ENCODE assay signal across 1 cellular context in genomic region chr9:95771556-95772280, GRCh38.
TF ChIP-seq lines count a peak whose summit lies in the region.

No MANE protein-coding gene starts in this region.

TF ChIP-seq in HepG2, 621 proteins besides CTCF, POLR2A, EP300 and RAD21 (continued from another document and continues in another):
- peak; percentile 85 for TF ChIP-seq ARID5B (CRISPR knock-in tag; IDR thresholded peaks at IDR 0.05)
- peak; percentile 58; the same call in 1 of the 2 replicates for TF ChIP-seq DMAP1 (CRISPR knock-in tag; IDR thresholded peaks at IDR 0.05)
- TF ChIP-seq POLR2AphosphoS2 (IDR thresholded peaks at IDR 0.05; ENCODE audit: low read depth, low read length) = no peak
- no peak for TF ChIP-seq ZNF282 (IDR thresholded peaks at IDR 0.05; ENCODE audit: partially characterized antibody)
- no peak for TF ChIP-seq DNMT1 (CRISPR knock-in tag; IDR thresholded peaks at IDR 0.05)
- no peak; the same call in 1 of the 2 replicates for TF ChIP-seq NKX3-1 (CRISPR knock-in tag; IDR thresholded peaks at IDR 0.05)
- TF ChIP-seq THAP11 (CRISPR knock-in tag; IDR thresholded peaks at IDR 0.05) = peak; percentile 62; the same call in 1 of the 2 replicates
- TF ChIP-seq MED13 (CRISPR knock-in tag; IDR thresholded peaks at IDR 0.05) = no peak
- TF ChIP-seq ZBTB7B (CRISPR knock-in tag; IDR thresholded peaks at IDR 0.05) = peak; percentile 41; the same call in 1 of the 2 replicates
- no peak for TF ChIP-seq LCORL (IDR thresholded peaks at IDR 0.05)
- TF ChIP-seq LCORL (CRISPR knock-in tag; IDR thresholded peaks at IDR 0.05) = no peak; the same call in 1 of the 2 replicates
- TF ChIP-seq JUNB (CRISPR knock-in tag; IDR thresholded peaks at IDR 0.05; ENCODE audit: borderline replicate concordance) = peak; percentile 11; the same call in 1 of the 2 replicates
- no peak for TF ChIP-seq MYC (CRISPR knock-in tag; IDR thresholded peaks at IDR 0.05; ENCODE audit: borderline replicate concordance)
- TF ChIP-seq, protein P1, sequence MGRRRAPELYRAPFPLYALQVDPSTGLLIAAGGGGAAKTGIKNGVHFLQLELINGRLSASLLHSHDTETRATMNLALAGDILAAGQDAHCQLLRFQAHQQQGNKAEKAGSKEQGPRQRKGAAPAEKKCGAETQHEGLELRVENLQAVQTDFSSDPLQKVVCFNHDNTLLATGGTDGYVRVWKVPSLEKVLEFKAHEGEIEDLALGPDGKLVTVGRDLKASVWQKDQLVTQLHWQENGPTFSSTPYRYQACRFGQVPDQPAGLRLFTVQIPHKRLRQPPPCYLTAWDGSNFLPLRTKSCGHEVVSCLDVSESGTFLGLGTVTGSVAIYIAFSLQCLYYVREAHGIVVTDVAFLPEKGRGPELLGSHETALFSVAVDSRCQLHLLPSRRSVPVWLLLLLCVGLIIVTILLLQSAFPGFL (CRISPR knock-in tag; IDR thresholded peaks at IDR 0.05) = no peak
- TF ChIP-seq ZNF512B (CRISPR knock-in tag; IDR thresholded peaks at IDR 0.05; ENCODE audit: borderline replicate concordance) = 0 out of 2 replicates have a peak, but pooled peaks have one; percentile 47
- TF ChIP-seq HDAC2 (CRISPR knock-in tag; IDR thresholded peaks at IDR 0.05) = peak; percentile 78; the same call in 1 of the 2 replicates
- TF ChIP-seq HOMEZ (CRISPR knock-in tag; IDR thresholded peaks at IDR 0.05; ENCODE audit: low read depth) = 0 out of 2 replicates have a peak, but pooled peaks have one; percentile 24
- TF ChIP-seq ZNF12 (CRISPR knock-in tag; IDR thresholded peaks at IDR 0.05) = peak; percentile 50
- TF ChIP-seq FOXP4 (CRISPR knock-in tag; IDR thresholded peaks at IDR 0.05) = peak; percentile 62
- peak; percentile 85 for TF ChIP-seq GFI1 (CRISPR knock-in tag; IDR thresholded peaks at IDR 0.05; ENCODE audit: borderline replicate concordance)
- TF ChIP-seq STAT6 (CRISPR knock-in tag; IDR thresholded peaks at IDR 0.05; ENCODE audit: borderline replicate concordance) = no peak
- TF ChIP-seq ZNF660 (CRISPR knock-in tag; IDR thresholded peaks at IDR 0.05; ENCODE audit: borderline replicate concordance, low read depth) = no peak
- TF ChIP-seq HNRNPH1 (optimal IDR thresholded peaks at IDR 0.05; ENCODE audit: low read depth, low read length) = peak; percentile 10
- no peak for TF ChIP-seq ZNF460 (CRISPR knock-in tag; IDR thresholded peaks at IDR 0.05; ENCODE audit: borderline replicate concordance)
- no peak for TF ChIP-seq ZSCAN29 (CRISPR knock-in tag; conservative IDR thresholded peaks at IDR 0.05)
- peak; percentile 35; the same call in 1 of the 2 replicates for TF ChIP-seq SAP130 (CRISPR knock-in tag; IDR thresholded peaks at IDR 0.05; ENCODE audit: low read depth)
- no peak for TF ChIP-seq KDM5A (IDR thresholded peaks at IDR 0.05; ENCODE audit: borderline replicate concordance, low read length)
- no peak for TF ChIP-seq FOXP1 (IDR thresholded peaks at IDR 0.05)
- peak; percentile 24; the same call in 1 of the 2 replicates for TF ChIP-seq FOXP1 (CRISPR knock-in tag; IDR thresholded peaks at IDR 0.05)
- no peak for TF ChIP-seq GABPA (IDR thresholded peaks at IDR 0.05; ENCODE audit: low read depth, low read length)
- no peak for TF ChIP-seq GABPA (CRISPR knock-in tag; IDR thresholded peaks at IDR 0.05; ENCODE audit: low read depth)
- 0 out of 2 replicates have a peak, but pooled peaks have one; percentile 10 for TF ChIP-seq ARID3A (IDR thresholded peaks at IDR 0.05; ENCODE audit: low read depth, low read length)
- TF ChIP-seq SRSF4 (IDR thresholded peaks at IDR 0.05; ENCODE audit: low read depth, low read length, poor library complexity, severe bottlenecking) = no peak
- no peak for TF ChIP-seq ZNF530 (CRISPR knock-in tag; IDR thresholded peaks at IDR 0.05; ENCODE audit: low read depth)
- no peak for TF ChIP-seq ZNF550 (CRISPR knock-in tag; IDR thresholded peaks at IDR 0.05; ENCODE audit: borderline replicate concordance)
- peak; percentile 44; the same call in 1 of the 2 replicates for TF ChIP-seq ZNF644 (CRISPR knock-in tag; IDR thresholded peaks at IDR 0.05; ENCODE audit: low read depth)
- TF ChIP-seq ZNF737 (CRISPR knock-in tag; IDR thresholded peaks at IDR 0.05; ENCODE audit: borderline replicate concordance) = no peak
- no peak for TF ChIP-seq KLF11 (CRISPR knock-in tag; IDR thresholded peaks at IDR 0.05)
- TF ChIP-seq MED8 (CRISPR knock-in tag; IDR thresholded peaks at IDR 0.05; ENCODE audit: insufficient replicate concordance) = no peak
- TF ChIP-seq GZF1 (CRISPR knock-in tag; IDR thresholded peaks at IDR 0.05) = 0 out of 2 replicates have a peak, but pooled peaks have one; percentile 30
- no peak for TF ChIP-seq ZNF225 (CRISPR knock-in tag; IDR thresholded peaks at IDR 0.05)
- 0 out of 2 replicates have a peak, but pooled peaks have one; percentile 32 for TF ChIP-seq ZNF329 (CRISPR knock-in tag; IDR thresholded peaks at IDR 0.05; ENCODE audit: low read depth)
- 0 out of 2 replicates have a peak, but pooled peaks have one; percentile 6 for TF ChIP-seq NR2F2 (IDR thresholded peaks at IDR 0.05; ENCODE audit: borderline replicate concordance, low read depth)
- TF ChIP-seq PAXIP1 (CRISPR knock-in tag; conservative IDR thresholded peaks at IDR 0.05) = peak; percentile 55
